ENCODE assay signal across 8 cellular contexts in genomic region chrX:64394874-64395567, GRCh38. TPM values are rescaled to one million over a fixed set of nuclear protein-coding genes. Genes with fewer than 3 reads are reported as not detected.
A peak's percentile ranks its signal among the peaks of the same experiment; 100 is the strongest.
DNase-seq lines count a peak whose midpoint lies in the region; ATAC-seq and TF ChIP-seq lines count a peak whose summit lies in the region.

Gene MTMR8 (minus strand): TSS chrX:64395452. CDS start chrX:64395363, 89 bp downstream.

- H3K9me2 ChIP-seq in OCI-LY7 (ENCODE audit: insufficient read depth, low read length): no peaks in the 10 kb centered on the region

- H3K27me3 Mint-ChIP-seq in activated T-helper 1 cell treated with anti-CD3 and anti-CD28 coated beads, Interleukin-12 subunit alpha, Interleukin-12 subunit beta, Interleukin-2, Interleukin-4 antibody, amounts not matched to agents 30 ng/mL and 10 ng/mL and 1 ng/mL, durations not matched to agents 14 hours and 24 hours and 36 hours (ENCODE audit: insufficient read depth): no peaks in the 10 kb centered on the region

- peak within 1 kb of the TSS; percentile 54 for H3K27ac Mint-ChIP-seq in activated T-helper 1 cell treated with anti-CD3 and anti-CD28 coated beads, Interleukin-12 subunit alpha, Interleukin-12 subunit beta, Interleukin-2, Interleukin-4 antibody, amounts not matched to agents 30 ng/mL and 10 ng/mL and 1 ng/mL, durations not matched to agents 14 hours and 24 hours and 36 hours

- intact Hi-C loops in OCI-LY7 (cut with micrococcal nuclease; ENCODE audit: unreplicated experiment): loop anchor here (2.0 kb wide), 1 partner anchor 190 kb away; the partner anchor contains the start of gene AMER1
- intact Hi-C loops in activated T-helper 1 cell treated with anti-CD3 and anti-CD28 coated beads, Interleukin-12 subunit alpha, Interleukin-12 subunit beta, Interleukin-2, Interleukin-4 antibody, amounts not matched to agents 30 ng/mL and 10 ng/mL and 1 ng/mL, durations not matched to agents 14 hours and 24 hours and 36 hours (cut with micrococcal nuclease): loop anchor here (1.0 to 10.0 kb wide), 5 partner anchors 190 to 1140 kb away; partner anchors contain the start of genes AMER1, LAS1L, ZC3H12B and ZC4H2

- peak; percentile 75 for DNase-seq in BE2C
- DNase-seq in OCI-LY7 (ENCODE audit: low spot score): peak; percentile 85
- peak; percentile 65 for DNase-seq in activated T-helper 1 cell treated with anti-CD3 and anti-CD28 coated beads, Interleukin-12 subunit alpha, Interleukin-12 subunit beta, Interleukin-2, Interleukin-4 antibody, amounts not matched to agents 30 ng/mL and 10 ng/mL and 1 ng/mL, durations not matched to agents 14 hours and 24 hours and 36 hours (ENCODE audit: low spot score)

- TF ChIP-seq POLR2A in gastroesophageal sphincter (IDR thresholded peaks at IDR 0.05): no peak

- 2 to 24% methylated on average over 10 to 25 of the region's 40 CpGs for WGBS in gastroesophageal sphincter (ENCODE audit: low coverage in 1 of 2), 2 donors

- no peaks in the 10 kb centered on the region for H3K9me3 Mint-ChIP-seq in activated T-helper 1 cell treated with anti-CD3 and anti-CD28 coated beads, Interleukin-12 subunit alpha, Interleukin-12 subunit beta, Interleukin-2, Interleukin-4 antibody, amounts not matched to agents 30 ng/mL and 10 ng/mL and 1 ng/mL, durations not matched to agents 14 hours and 24 hours and 36 hours

- no peaks in the 10 kb centered on the region for H3K9me3 ChIP-seq in BE2C
- H3K9me3 ChIP-seq in OCI-LY7 (ENCODE audit: low read length): no peaks in the 10 kb centered on the region
- no peaks in the 10 kb centered on the region for H3K9me3 ChIP-seq in gastroesophageal sphincter
- no peaks in the 10 kb centered on the region for H3K9me3 ChIP-seq in neutrophil
- H3K9me3 ChIP-seq in stomach smooth muscle (ENCODE audit: control insufficient read depth in 2 of 2, low read length in 2 of 2): peaks cover 0 to 3% of the 10 kb centered on the region in 2 donors

- TF ChIP-seq CTCF in BE2C (IDR thresholded peaks at IDR 0.05; ENCODE audit: low read depth, low read length) (no peak), OCI-LY7 (conservative IDR thresholded peaks at IDR 0.05; ENCODE audit: low read length) (no peak), gastroesophageal sphincter (IDR thresholded peaks at IDR 0.05) (no peak), neutrophil (IDR thresholded peaks at IDR 0.05) (no peak)

- ATAC-seq in GM19372 (IDR thresholded peaks at IDR 0.05; ENCODE audit: low read depth, unreplicated experiment): peak; percentile 95
- peak; percentile 91 for ATAC-seq in HG03469 (IDR thresholded peaks at IDR 0.05; ENCODE audit: unreplicated experiment)
- peak; percentile 79 for ATAC-seq in gastroesophageal sphincter

- H3K9ac ChIP-seq in stomach smooth muscle (ENCODE audit: low read length in 2 of 2): peak within 1 kb of the TSS; percentile 23 to 55

- H3K4me3 ChIP-seq in BE2C (ENCODE audit: low read depth, low read length) (peak within 1 kb of the TSS; percentile 56), OCI-LY7 (ENCODE audit: low read depth, low read length, poor library complexity, severe bottlenecking) (peak within 1 kb of the TSS; percentile 77), gastroesophageal sphincter (peak within 1 kb of the TSS; percentile 69 to 75), neutrophil (ENCODE audit: low read depth in 1 of 2, low read length in 1 of 2) (peak within 1 kb of the TSS; percentile 40 to 58), stomach smooth muscle (ENCODE audit: low read length in 2 of 2) (peak within 1 kb of the TSS; percentile 64 to 85)

- H3K27ac ChIP-seq in OCI-LY7 (ENCODE audit: low read depth, low read length, poor library complexity, severe bottlenecking) (peak within 1 kb of the TSS; percentile 46), gastroesophageal sphincter (peak within 1 kb of the TSS in 2 of 4 donors; percentile 53 to 66), neutrophil (no peak within 1 kb of the TSS), stomach smooth muscle (ENCODE audit: low read length) (peak within 1 kb of the TSS; percentile 31)

- no TSS peak for BruUV-seq in OCI-LY7 (replicated peaks; lab: Mats Ljungman, UMichigan)

- H3K4me1 ChIP-seq in BE2C: no peaks in the 10 kb centered on the region
- no peaks in the 10 kb centered on the region for H3K4me1 ChIP-seq in OCI-LY7 (ENCODE audit: insufficient read depth, low read length, poor library complexity, severe bottlenecking)
- H3K4me1 ChIP-seq in gastroesophageal sphincter: peaks cover 0 to 5% (median 0%) of the 10 kb centered on the region in 3 donors
- peaks cover 0 to 3% of the 10 kb centered on the region in 2 experiments for H3K4me1 ChIP-seq in neutrophil (ENCODE audit: control insufficient read depth in 1 of 2, insufficient read depth in 1 of 2, low read depth in 1 of 2, low read length in 1 of 2)
- peaks cover 4% of the 10 kb centered on the region for H3K4me1 ChIP-seq in stomach smooth muscle (ENCODE audit: control insufficient read depth, insufficient read depth, low read length)

- H3K4me1 Mint-ChIP-seq in activated T-helper 1 cell treated with anti-CD3 and anti-CD28 coated beads, Interleukin-12 subunit alpha, Interleukin-12 subunit beta, Interleukin-2, Interleukin-4 antibody, amounts not matched to agents 30 ng/mL and 10 ng/mL and 1 ng/mL, durations not matched to agents 14 hours and 24 hours and 36 hours (ENCODE audit: low read depth): peaks cover 17% of the 10 kb centered on the region

- H3K36me3 ChIP-seq in BE2C (no peaks in the 10 kb centered on the region), OCI-LY7 (ENCODE audit: insufficient read depth, low read length) (no peaks in the 10 kb centered on the region), gastroesophageal sphincter (no peaks in the 10 kb centered on the region), neutrophil (no peaks in the 10 kb centered on the region), stomach smooth muscle (ENCODE audit: control insufficient read depth in 2 of 2, insufficient read depth in 2 of 2, low read length in 2 of 2) (no peaks in the 10 kb centered on the region)

- H3K4me3 Mint-ChIP-seq in activated T-helper 1 cell treated with anti-CD3 and anti-CD28 coated beads, Interleukin-12 subunit alpha, Interleukin-12 subunit beta, Interleukin-2, Interleukin-4 antibody, amounts not matched to agents 30 ng/mL and 10 ng/mL and 1 ng/mL, durations not matched to agents 14 hours and 24 hours and 36 hours: peak within 1 kb of the TSS; percentile 87

- H3K27me3 ChIP-seq in BE2C: no peaks in the 10 kb centered on the region
- H3K27me3 ChIP-seq in gastroesophageal sphincter: no peaks in the 10 kb centered on the region
- H3K27me3 ChIP-seq in neutrophil: no peaks in the 10 kb centered on the region
- H3K27me3 ChIP-seq in stomach smooth muscle (ENCODE audit: control insufficient read depth in 1 of 2, insufficient read depth in 2 of 2, low read length in 2 of 2): no peaks in the 10 kb centered on the region

- H3K79me2 ChIP-seq in OCI-LY7 (ENCODE audit: insufficient read depth, low read depth, low read length): no peaks in the 10 kb centered on the region

- H2AFZ ChIP-seq in OCI-LY7 (ENCODE audit: low read length): peak within 1 kb of the TSS; percentile 96

- peaks cover 4% of the 10 kb centered on the region for H3K36me3 Mint-ChIP-seq in activated T-helper 1 cell treated with anti-CD3 and anti-CD28 coated beads, Interleukin-12 subunit alpha, Interleukin-12 subunit beta, Interleukin-2, Interleukin-4 antibody, amounts not matched to agents 30 ng/mL and 10 ng/mL and 1 ng/mL, durations not matched to agents 14 hours and 24 hours and 36 hours (ENCODE audit: low read depth)

- H3K4me2 ChIP-seq in OCI-LY7 (ENCODE audit: low read length): peak within 1 kb of the TSS; percentile 76

- no peak for TF ChIP-seq EP300 in gastroesophageal sphincter (IDR thresholded peaks at IDR 0.05)

- no peaks in the 10 kb centered on the region for H4K20me1 ChIP-seq in OCI-LY7 (ENCODE audit: insufficient read depth, low read length)

- CTCF ChIA-PET in OCI-LY7 (lab: Charles Lee; ENCODE audit: unreplicated experiment): interaction anchor here (0.7 kb wide), 1 partner anchor 67 kb away, joined by 3 read pairs; no protein-coding TSS in a partner anchor

- POLR2A ChIA-PET in OCI-LY7 (lab: Charles Lee): interaction anchor here (0.6 to 1.0 kb wide), 2 partner anchors 33 to 390 kb away, joined by 3 read pairs; no protein-coding TSS in a partner anchor

RNA-seq across cellular contexts. Expression of gene MTMR8, which starts in this region (rescaled TPM):
- 1.7 TPM for polyA plus RNA-seq in BE2C (2012; ENCODE audit: insufficient read depth, insufficient read length, low read depth)
- 4.1 and 8.5 TPM in 2 replicates for total RNA-seq in OCI-LY7 (2014; rRNA removed; shearing (Covaris generic))
- 5.9 and 6.4 TPM in 2 replicates for total RNA-seq in OCI-LY7 (2022)
- 4.1 and 7.1 TPM in 2 replicates for total RNA-seq in activated T-helper 1 cell treated with anti-CD3 and anti-CD28 coated beads, Interleukin-12 subunit alpha, Interleukin-12 subunit beta, Interleukin-2, Interleukin-4 antibody, amounts not matched to agents 30 ng/mL and 10 ng/mL and 1 ng/mL, durations not matched to agents 14 hours and 24 hours and 36 hours
- total RNA-seq in gastroesophageal sphincter: 10 to 100 TPM in 1 of 4 donors, 1 to 10 TPM in 3; 2.3 to 10.7 (median 4.6) TPM
